ENCODE assay signal across 29 cellular contexts in genomic region chr12:86193931-86194330, GRCh38.
DNase-seq lines count a peak whose midpoint lies in the region; ATAC-seq, FAIRE-seq and TF ChIP-seq lines count a peak whose summit lies in the region.
"Had no signal": no experiment of that assay in that cellular context is flagged by ENCODE, and none has a peak within 500 bp of the region (broad histone marks: within the 10 kb centered on the region; RNA-seq: fewer than 3 reads in every experiment).

No MANE protein-coding gene starts in this region.

- no peak for TF ChIP-seq RAD21 in A549 (conservative IDR thresholded peaks at IDR 0.05 in 1 of 2, IDR thresholded peaks at IDR 0.05 in 1 of 2)

- no peak for ATAC-seq in A549
- ATAC-seq: activated CD8-positive, alpha-beta T cell treated with anti-CD3 and anti-CD28 coated beads, Interleukin-2, amount 10 ng/mL, durations not matched to agents 7 days and 5 days; WTC11 had no signal

- H3K4me2 ChIP-seq in A549 = no peak overlapping the region
- H3K4me2 ChIP-seq: KMS-11 had no signal

- no peak for TF ChIP-seq EP300 in A549 (IDR thresholded peaks at IDR 0.05)
- no peak for TF ChIP-seq EP300 in sigmoid colon (IDR thresholded peaks at IDR 0.05)

- H3K4me1 ChIP-seq in A549 (peaks cover 5% of the 10 kb centered on the region; the same call in 1 of the 3 replicates), sigmoid colon (no peaks in the 10 kb centered on the region)
- H3K4me1 ChIP-seq: esophagus squamous epithelium, prostate gland, SJCRH30, tibial artery had no signal

- CTCF ChIA-PET in A549 (lab: Yijun Ruan, JAX) = no interaction called here

- TF ChIP-seq CTCF in A549 (IDR thresholded peaks at IDR 0.05) (no peak), fibroblast of villous mesenchyme (IDR thresholded peaks at IDR 0.05; ENCODE audit: insufficient read depth, low read depth, low read length) (no peak), sigmoid colon (IDR thresholded peaks at IDR 0.05) (no peak)

- no peaks in the 10 kb centered on the region for H3K27me3 ChIP-seq in sigmoid colon
- H3K27me3 ChIP-seq: esophagus squamous epithelium, SJCRH30, tibial artery had no signal

- FAIRE-seq in A549 (lab: Jason Lieb, UNC) = no peak
- FAIRE-seq: GM18507 had no signal

- TF ChIP-seq POLR2A in A549 (IDR thresholded peaks at IDR 0.05; ENCODE audit: low read length) (no peak), sigmoid colon (IDR thresholded peaks at IDR 0.05) (no peak)

- H3K4me3 ChIP-seq in A549 = no peak overlapping the region
- H3K4me3 ChIP-seq in fibroblast of villous mesenchyme (ENCODE audit: low read depth, low read length) = no peak overlapping the region
- H3K4me3 ChIP-seq in sigmoid colon = no peak overlapping the region
- H3K4me3 ChIP-seq: esophagus squamous epithelium, prostate gland, SJCRH30, tibial artery had no signal

- POLR2A ChIA-PET in A549 (lab: Yijun Ruan, JAX) = no interaction called here

- intact Hi-C loops in sigmoid colon (cut with DNase I) = no loop called here

- no peaks in the 10 kb centered on the region for H3K9me3 ChIP-seq in A549
- no peaks in the 10 kb centered on the region for H3K9me3 ChIP-seq in sigmoid colon
- H3K9me3 ChIP-seq: esophagus squamous epithelium, prostate gland, SJCRH30 had no signal

- H3K27ac ChIP-seq in A549 (no peak overlapping the region), sigmoid colon (no peak overlapping the region)
- H3K27ac ChIP-seq: esophagus squamous epithelium, HL-60, KMS-11, prostate gland, SJCRH30, tibial artery had no signal

- 18% methylated on average over 1 of the region's 1 CpG for WGBS in A549 (ENCODE audit: missing lambda C conversion rate)
- 72 to 74% methylated on average over 1 of the region's 1 CpG for WGBS in sigmoid colon, 2 donors

- DNase-seq in A549 (ENCODE audit: low read depth in 1 of 2, low spot score in 1 of 2) (no peak), HS-5 (ENCODE audit: low read depth) (peak; percentile 22), amniotic stem cell (lab: John Stamatoyannopoulos, UW) (peak; percentile 17), fibroblast of villous mesenchyme (ENCODE audit: low read depth) (peak; percentile 2), midbrain (lab: John Stamatoyannopoulos, UW) (no peak), NOMO-1 treated with DMSO at 0.1 percent for 48 hours (lab: John Stamatoyannopoulos, UW; ENCODE audit: unreplicated experiment) (no peak), sigmoid colon (no peak)
- no peak for DNase-seq in stimulated activated CD4-positive, alpha-beta T cell treated with anti-CD3 and anti-CD28 coated beads, Interleukin-1b, Interleukin-23, amount 100 ng/mL, for 48 hours
- DNase-seq: ACHN; activated CD8-positive, alpha-beta T cell treated with anti-CD3 and anti-CD28 coated beads, Interleukin-2, amount 10 ng/mL, durations not matched to agents 7 days and 5 days; activated naive CD8-positive, alpha-beta T cell treated with anti-CD3 and anti-CD28 coated beads for 36 hours; activated T-cell treated with anti-CD3 and anti-CD28 coated beads, Interleukin-2, amount 50 U/mL, for 48 hours; CD4-positive, CD25-positive, alpha-beta regulatory T cell; DMS79 treated with DMSO at 0.1 percent for 48 hours; esophagus squamous epithelium; H9; hippocampal formation; NCI-H2081 treated with DMSO at 0.1 percent for 48 hours; NCI-H524 treated with DMSO at 0.1 percent for 48 hours; nephron progenitor cell; SJCRH30; stimulated activated CD4-positive, alpha-beta T cell treated with anti-CD3 and anti-CD28 coated beads, Interleukin-15, amount 100 ng/mL, for 24 hours; stimulated activated naive CD4-positive, alpha-beta T cell; tibial artery had no signal

- H3K36me3 ChIP-seq in sigmoid colon = no peaks in the 10 kb centered on the region
- H3K36me3 ChIP-seq: esophagus squamous epithelium, prostate gland, SJCRH30, tibial artery had no signal

TF ChIP-seq in A549, 52 proteins besides CTCF, POLR2A, EP300 and RAD21:
- TF ChIP-seq MAFK (IDR thresholded peaks at IDR 0.05; ENCODE audit: partially characterized antibody) (peak; percentile 69), RNF2 (IDR thresholded peaks at IDR 0.05; ENCODE audit: borderline replicate concordance, low read depth) (no peak), FOXS1 (CRISPR knock-in tag; IDR thresholded peaks at IDR 0.05) (no peak), FOSL2 (IDR thresholded peaks at IDR 0.05) (no peak), FOSL2 (CRISPR knock-in tag; IDR thresholded peaks at IDR 0.05) (peak; percentile 84)

Comparison
In these comparisons a context has a peak if more than half of its experiments do, and no peak if none do; other contexts are left out.
1. DNase-seq: peak in HS-5 (single experiment), amniotic stem cell (single experiment) and fibroblast of villous mesenchyme (single experiment); none in A549 (0 of 2), stimulated activated CD4-positive, alpha-beta T cell treated with anti-CD3 and anti-CD28 coated beads, Interleukin-1b, Interleukin-23, amount 100 ng/mL, for 48 hours (single experiment), midbrain (single experiment), NOMO-1 treated with DMSO at 0.1 percent for 48 hours (single experiment) and sigmoid colon (single experiment).